In the genomic region with DNA sequence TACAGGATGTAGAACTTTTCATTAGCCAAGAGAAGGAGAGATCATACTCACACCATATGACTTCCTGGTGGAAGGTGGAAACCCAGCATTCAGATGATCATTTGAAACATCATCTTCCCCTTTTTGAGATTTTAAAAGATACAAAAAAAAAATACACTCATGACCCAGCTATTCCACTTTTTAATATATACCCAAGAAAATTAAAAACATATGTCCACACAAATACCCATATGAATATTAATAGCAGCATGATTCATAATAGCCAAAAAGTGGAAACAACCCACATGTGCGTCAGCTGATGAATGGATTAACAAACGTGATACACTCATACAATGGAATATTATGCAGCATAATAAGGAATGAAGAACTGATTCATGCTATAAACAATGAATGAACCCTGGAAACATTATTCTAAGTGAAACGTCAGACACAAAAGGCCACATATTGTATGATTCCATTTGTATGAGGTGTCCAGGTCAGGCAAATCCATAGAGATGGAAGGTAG, we compare ENCODE assay signal across 14 cellular contexts.
DNase-seq lines count a peak whose midpoint lies in the region; ATAC-seq and TF ChIP-seq lines count a peak whose summit lies in the region.
"Had no signal": no experiment of that assay in that cellular context is flagged by ENCODE, and none has a peak within 500 bp of the region (broad histone marks: within the 10 kb centered on the region; RNA-seq: fewer than 3 reads in every experiment).

No MANE protein-coding gene starts in this region.

- H3K27me3 ChIP-seq in adipocyte (replicated peaks; ENCODE audit: control insufficient read depth, insufficient read depth, low read length), result no peaks in the 10 kb centered on the region
- H3K27me3 ChIP-seq: cardiac muscle cell, heart right ventricle had no signal

- no peak for TF ChIP-seq CTCF in fibroblast of villous mesenchyme (IDR thresholded peaks at IDR 0.05; ENCODE audit: insufficient read depth, low read depth, low read length)

- H3K9ac ChIP-seq in adipocyte (ENCODE audit: low read length), result no peak overlapping the region

- H3K4me1 ChIP-seq in adipocyte (ENCODE audit: control insufficient read depth, insufficient read depth, low read length), result peaks cover 18% of the 10 kb centered on the region

- DNase-seq in HCEC 1CT (peak; percentile 98), adipocyte (ENCODE audit: low read depth) (peak; percentile 68), fibroblast of villous mesenchyme (ENCODE audit: low read depth) (peak; percentile 79), stromal cell of bone marrow (ENCODE audit: low read depth) (peak; percentile 93), SHP77 (lab: John Stamatoyannopoulos, UW) (no peak), NCI-H2171 (lab: John Stamatoyannopoulos, UW) (no peak)
- DNase-seq: activated CD8-positive, alpha-beta memory T cell treated with anti-CD3 and anti-CD28 coated beads, Interleukin-2, amount 50 U/mL, for 4 hours; NCI-H526; small intestine; stimulated activated CD8-positive, alpha-beta memory T cell treated with anti-CD3 and anti-CD28 coated beads, Interleukin-4, amount 100 ng/mL, for 48 hours had no signal

- no peaks in the 10 kb centered on the region for H3K36me3 ChIP-seq in adipocyte (ENCODE audit: control insufficient read depth, insufficient read depth, low read length, severe bottlenecking)
- H3K36me3 ChIP-seq: cardiac muscle cell, heart right ventricle had no signal

- H3K4me3 ChIP-seq in adipocyte (ENCODE audit: low read length) (no peak overlapping the region), fibroblast of villous mesenchyme (ENCODE audit: low read depth, low read length) (no peak overlapping the region)
- H3K4me3 ChIP-seq: cardiac muscle cell, heart right ventricle had no signal

- no peaks in the 10 kb centered on the region for H3K9me3 ChIP-seq in adipocyte (ENCODE audit: control insufficient read depth, low read length)
- H3K9me3 ChIP-seq: heart right ventricle had no signal

- no peak for ATAC-seq in HG02981 (IDR thresholded peaks at IDR 0.05; ENCODE audit: unreplicated experiment)
- no peak for ATAC-seq in GM18502 (IDR thresholded peaks at IDR 0.05; ENCODE audit: poor library complexity, unreplicated experiment)

Comparison
In these comparisons a context has a peak if more than half of its experiments do, and no peak if none do; other contexts are left out.
1. DNase-seq: peak in HCEC 1CT (single experiment), adipocyte (single experiment), fibroblast of villous mesenchyme (single experiment) and stromal cell of bone marrow (single experiment); none in SHP77 (0 of 2) and NCI-H2171 (single experiment).